Comparison of ENCODE assay signal across 9 cellular contexts in the genomic region with DNA sequence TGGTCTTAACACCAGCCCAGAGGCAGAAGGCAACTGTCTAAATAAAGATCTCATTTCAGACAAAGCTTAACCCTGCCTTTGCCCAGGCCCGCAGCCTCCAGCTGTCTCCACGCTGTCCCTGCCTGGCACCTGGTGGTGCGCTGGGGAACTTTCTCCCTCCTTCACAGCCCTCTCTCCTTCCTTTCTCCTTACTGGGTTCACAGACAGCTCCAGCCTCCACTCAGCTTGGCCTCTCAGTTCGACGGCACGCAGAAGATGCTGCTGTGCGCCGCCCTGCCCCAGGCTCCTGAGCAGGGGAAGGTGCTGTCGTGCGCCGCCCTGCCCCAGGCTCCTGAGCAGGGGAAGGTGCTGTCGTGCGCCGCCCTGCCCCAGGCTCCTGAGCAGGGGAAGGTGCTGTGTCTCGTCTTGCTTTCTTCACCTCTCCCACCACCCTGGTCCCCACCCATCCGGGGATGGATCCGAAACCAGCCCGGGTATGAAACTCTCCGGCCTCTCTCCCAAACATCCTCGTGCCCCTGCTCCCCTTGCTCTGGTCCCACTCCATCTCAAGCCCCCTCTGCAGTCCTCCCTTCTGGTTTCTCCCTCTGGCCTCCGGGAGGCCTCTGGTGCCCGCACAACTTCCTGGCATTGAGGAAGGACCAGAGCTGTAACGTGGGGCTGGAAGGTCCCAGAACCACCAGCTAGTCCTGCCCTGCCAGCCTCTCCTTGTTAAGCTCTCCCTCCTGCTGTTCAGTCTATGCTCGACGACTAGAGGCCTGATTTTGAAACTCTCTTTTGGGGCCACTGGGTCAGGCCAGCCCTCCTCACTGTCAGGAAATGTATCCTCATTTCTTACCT. TPM values are rescaled to one million over a fixed set of nuclear protein-coding genes. Genes with fewer than 3 reads are reported as not detected.
DNase-seq lines count a peak whose midpoint lies in the region; ATAC-seq and TF ChIP-seq lines count a peak whose summit lies in the region.
"Had no signal": no experiment of that assay in that cellular context is flagged by ENCODE, and none has a peak within 500 bp of the region (broad histone marks: within the 10 kb centered on the region; RNA-seq: fewer than 3 reads in every experiment).

No MANE protein-coding gene starts in this region.

- 78 to 84% (median 80%) methylated on average over 25 of the region's 25 CpGs for WGBS in heart left ventricle, 4 donors

- peaks cover 32% of the 10 kb centered on the region for H3K27me3 Mint-ChIP-seq in activated T-cell treated with anti-CD3 and anti-CD28 coated beads, Interleukin-2, amount 50 U/mL, for 72 hours (ENCODE audit: low read depth)
- peaks cover 21% of the 10 kb centered on the region for H3K27me3 Mint-ChIP-seq in activated T-cell treated with anti-CD3 and anti-CD28 coated beads, Interleukin-2, amount 50 U/mL, for 24 hours

- CTCF ChIA-PET in RWPE1 (lab: Yijun Ruan, JAX) = interaction anchor here (0.6 to 3.9 kb wide), 8 partner anchors 13 to 125 kb away, joined by 3 to 39 read pairs (median 4); a partner anchor contains a TSS

- POLR2A ChIA-PET in RWPE1 (lab: Yijun Ruan, JAX; ENCODE audit: low non-redundant PET) = no interaction called here

- no peak for TF ChIP-seq POLR2A in heart left ventricle (IDR thresholded peaks at IDR 0.05)

- H3K27me3 ChIP-seq in SJCRH30 (no peaks in the 10 kb centered on the region), heart left ventricle (no peaks in the 10 kb centered on the region), upper lobe of right lung (no peaks in the 10 kb centered on the region)

- H3K4me3 Mint-ChIP-seq in activated T-cell treated with anti-CD3 and anti-CD28 coated beads, Interleukin-2, amount 50 U/mL, for 72 hours = no peak overlapping the region
- no peak overlapping the region for H3K4me3 Mint-ChIP-seq in activated T-cell treated with anti-CD3 and anti-CD28 coated beads, Interleukin-2, amount 50 U/mL, for 24 hours
- H3K4me3 Mint-ChIP-seq: stimulated activated naive CD8-positive, alpha-beta T cell treated with anti-CD3 and anti-CD28 coated beads, Interleukin-15, Interleukin-2, amounts not matched to agents 100 ng/mL and 50 ng/mL, for 24 hours had no signal

- peaks cover 12% of the 10 kb centered on the region for H3K4me1 ChIP-seq in SJCRH30
- peaks cover 0 to 40% (median 12%) of the 10 kb centered on the region in 12 donors for H3K4me1 ChIP-seq in heart left ventricle
- H3K4me1 ChIP-seq in upper lobe of right lung = peaks cover 7% of the 10 kb centered on the region

- TF ChIP-seq CTCF in heart left ventricle (IDR thresholded peaks at IDR 0.05) (peak; percentile 26 to 64 (median 58)), upper lobe of right lung (IDR thresholded peaks at IDR 0.05) (peak; percentile 24), RWPE1 (conservative IDR thresholded peaks at IDR 0.05; ENCODE audit: low read depth) (no peak; the same call in 1 of the 2 replicates)

- peaks cover 18% of the 10 kb centered on the region for H3K4me1 Mint-ChIP-seq in activated T-cell treated with anti-CD3 and anti-CD28 coated beads, Interleukin-2, amount 50 U/mL, for 72 hours (ENCODE audit: low read depth)
- peaks cover 3% of the 10 kb centered on the region for H3K4me1 Mint-ChIP-seq in activated T-cell treated with anti-CD3 and anti-CD28 coated beads, Interleukin-2, amount 50 U/mL, for 24 hours (ENCODE audit: low read depth)

- H3K36me3 ChIP-seq in SJCRH30 (no peaks in the 10 kb centered on the region), heart left ventricle (no peaks in the 10 kb centered on the region), upper lobe of right lung (no peaks in the 10 kb centered on the region)

- H3K27ac Mint-ChIP-seq in activated T-cell treated with anti-CD3 and anti-CD28 coated beads, Interleukin-2, amount 50 U/mL, for 72 hours = no peak overlapping the region
- H3K27ac Mint-ChIP-seq in activated T-cell treated with anti-CD3 and anti-CD28 coated beads, Interleukin-2, amount 50 U/mL, for 24 hours = no peak overlapping the region
- H3K27ac Mint-ChIP-seq: stimulated activated naive CD8-positive, alpha-beta T cell treated with anti-CD3 and anti-CD28 coated beads, Interleukin-15, Interleukin-2, amounts not matched to agents 100 ng/mL and 50 ng/mL, for 24 hours had no signal

- intact Hi-C loops in heart left ventricle (cut with DNase I) (loop anchor here in 8 of 10 donors (1.0 to 10.0 kb wide), 9 partner anchors 31 to 179 kb away; a partner anchor contains a TSS), upper lobe of right lung (cut with DNase I) (no loop called here)

- H3K27ac ChIP-seq in SJCRH30 = no peak overlapping the region
- peak overlapping the region in 2 of 12 donors; percentile 50 to 82 for H3K27ac ChIP-seq in heart left ventricle
- H3K27ac ChIP-seq in upper lobe of right lung = no peak overlapping the region
- no peak overlapping the region for H3K27ac ChIP-seq in RWPE1

- no peaks in the 10 kb centered on the region for H3K36me3 Mint-ChIP-seq in activated T-cell treated with anti-CD3 and anti-CD28 coated beads, Interleukin-2, amount 50 U/mL, for 72 hours (ENCODE audit: insufficient read depth in 2 of 2)
- no peaks in the 10 kb centered on the region for H3K36me3 Mint-ChIP-seq in activated T-cell treated with anti-CD3 and anti-CD28 coated beads, Interleukin-2, amount 50 U/mL, for 24 hours (ENCODE audit: low read depth)

- ATAC-seq in activated T-cell treated with anti-CD3 and anti-CD28 coated beads, Interleukin-2, amount 50 U/mL, for 72 hours (replicated peaks in 1 of 2) = peak; percentile 72 to 73
- ATAC-seq in heart left ventricle = peak; percentile 41 to 65 (median 61)
- no peak for ATAC-seq in upper lobe of right lung
- ATAC-seq in HG03432 (IDR thresholded peaks at IDR 0.05; ENCODE audit: unreplicated experiment) = no peak

- peak; percentile 48 for DNase-seq in activated T-cell treated with anti-CD3 and anti-CD28 coated beads, Interleukin-2, amount 50 U/mL, for 72 hours
- no peak for DNase-seq in activated T-cell treated with anti-CD3 and anti-CD28 coated beads, Interleukin-2, amount 50 U/mL, for 24 hours
- DNase-seq in SJCRH30 (peak; percentile 77 to 84), heart left ventricle (peak in 3 of 5 donors; percentile 49 to 61 (median 60)), upper lobe of right lung (peak; percentile 53), RWPE1 (ENCODE audit: low spot score) (no peak), GOT3 (lab: John Stamatoyannopoulos, UW) (no peak)

- no peaks in the 10 kb centered on the region for H3K9me3 Mint-ChIP-seq in activated T-cell treated with anti-CD3 and anti-CD28 coated beads, Interleukin-2, amount 50 U/mL, for 72 hours
- H3K9me3 Mint-ChIP-seq in activated T-cell treated with anti-CD3 and anti-CD28 coated beads, Interleukin-2, amount 50 U/mL, for 24 hours = no peaks in the 10 kb centered on the region
- H3K9me3 Mint-ChIP-seq: stimulated activated naive CD8-positive, alpha-beta T cell treated with anti-CD3 and anti-CD28 coated beads, Interleukin-15, Interleukin-2, amounts not matched to agents 100 ng/mL and 50 ng/mL, for 24 hours had no signal

- no peak overlapping the region for H3K4me3 ChIP-seq in SJCRH30
- no peak overlapping the region for H3K4me3 ChIP-seq in heart left ventricle
- no peak overlapping the region for H3K4me3 ChIP-seq in upper lobe of right lung

- H3K9me3 ChIP-seq in SJCRH30 (replicated peaks) = no peaks in the 10 kb centered on the region
- H3K9me3 ChIP-seq in heart left ventricle = no peaks in the 10 kb centered on the region
- no peaks in the 10 kb centered on the region for H3K9me3 ChIP-seq in upper lobe of right lung

RNA-seq across cellular contexts. Expression of a gene that starts 22.9 kb away (rescaled TPM):
- 1 to 10 TPM; 7.8 to 8.5 TPM for total RNA-seq in activated T-cell treated with anti-CD3 and anti-CD28 coated beads, Interleukin-2, amount 50 U/mL, for 72 hours
- 152 and 155 TPM in 2 replicates for total RNA-seq in SJCRH30 (2014; rRNA removed; shearing (Covaris generic))
- 10 to 100 TPM; 23.4 to 56.9 (median 34.3) TPM for total RNA-seq in heart left ventricle
- polyA plus RNA-seq in heart left ventricle = 10 to 100 TPM; 11.9 to 18.5 TPM
- total RNA-seq in upper lobe of right lung = 26.9 TPM

Comparison
In these comparisons a context has a peak if more than half of its experiments do, and no peak if none do; other contexts are left out.
1. DNase-seq: peak in activated T-cell treated with anti-CD3 and anti-CD28 coated beads, Interleukin-2, amount 50 U/mL, for 72 hours (2 of 2), SJCRH30 (2 of 2), heart left ventricle (3 of 5) and upper lobe of right lung (single experiment); none in activated T-cell treated with anti-CD3 and anti-CD28 coated beads, Interleukin-2, amount 50 U/mL, for 24 hours (single experiment), RWPE1 (single experiment) and GOT3 (single experiment).
2. ATAC-seq: peak in activated T-cell treated with anti-CD3 and anti-CD28 coated beads, Interleukin-2, amount 50 U/mL, for 72 hours (2 of 2) and heart left ventricle (4 of 4); none in upper lobe of right lung (single experiment) and HG03432 (single experiment).